In the genomic region with DNA sequence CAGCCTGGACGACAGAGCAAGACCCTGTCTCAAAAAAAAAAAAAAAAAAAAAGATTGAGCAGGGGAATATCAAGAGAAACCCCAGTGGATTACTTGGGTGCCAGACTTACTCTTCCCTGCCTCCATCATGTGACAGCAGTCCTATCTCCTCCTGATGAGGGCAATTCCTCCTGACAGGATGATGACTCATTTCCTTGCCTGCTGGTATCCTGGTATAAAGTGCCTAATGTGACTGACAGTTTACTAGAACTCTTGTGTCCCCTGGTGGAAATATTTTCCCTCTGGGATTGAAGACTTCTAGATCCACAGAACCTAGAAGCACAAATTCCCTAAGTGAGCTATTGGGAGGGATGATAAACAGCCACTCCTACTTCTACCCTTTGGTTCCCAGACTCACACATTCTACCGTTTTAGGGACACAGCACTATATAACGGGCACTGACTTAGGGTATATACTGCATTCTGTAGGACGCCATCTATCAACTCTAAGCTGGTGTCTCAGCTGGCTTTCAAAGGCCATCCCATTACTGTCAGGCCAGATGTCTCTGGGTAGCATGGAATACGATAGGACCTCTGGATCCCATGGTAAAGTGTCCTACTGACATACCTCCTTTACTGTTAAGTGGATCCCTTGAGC, we compare ENCODE assay signal across 1 cellular context.
TF ChIP-seq lines count a peak whose summit lies in the region.

No MANE protein-coding gene starts in this region.

TF ChIP-seq in K562, 482 proteins besides CTCF, POLR2A, EP300 and RAD21 (continued from another document and continues in another):
- no peak for TF ChIP-seq ZNF668 (CRISPR knock-in tag; IDR thresholded peaks at IDR 0.05)
- TF ChIP-seq ZNF584 (CRISPR knock-in tag; IDR thresholded peaks at IDR 0.05; ENCODE audit: low read depth) = no peak; the same call in 1 of the 2 replicates
- TF ChIP-seq, protein P1, sequence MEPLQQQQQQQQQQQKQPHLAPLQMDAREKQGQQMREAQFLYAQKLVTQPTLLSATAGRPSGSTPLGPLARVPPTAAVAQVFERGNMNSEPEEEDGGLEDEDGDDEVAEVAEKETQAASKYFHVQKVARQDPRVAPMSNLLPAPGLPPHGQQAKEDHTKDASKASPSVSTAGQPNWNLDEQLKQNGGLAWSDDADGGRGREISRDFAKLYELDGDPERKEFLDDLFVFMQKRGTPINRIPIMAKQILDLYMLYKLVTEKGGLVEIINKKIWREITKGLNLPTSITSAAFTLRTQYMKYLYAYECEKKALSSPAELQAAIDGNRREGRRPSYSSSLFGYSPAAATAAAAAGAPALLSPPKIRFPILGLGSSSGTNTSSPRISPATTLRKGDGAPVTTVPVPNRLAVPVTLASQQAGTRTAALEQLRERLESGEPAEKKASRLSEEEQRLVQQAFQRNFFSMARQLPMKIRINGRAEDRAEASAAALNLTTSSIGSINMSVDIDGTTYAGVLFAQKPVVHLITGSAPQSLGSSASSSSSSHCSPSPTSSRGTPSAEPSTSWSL (CRISPR knock-in tag; IDR thresholded peaks at IDR 0.05; ENCODE audit: borderline replicate concordance) = no peak
- no peak for TF ChIP-seq CBX2 (IDR thresholded peaks at IDR 0.05; ENCODE audit: insufficient read depth, low read length, poor library complexity, severe bottlenecking)
- 0 out of 2 replicates have a peak, but pooled peaks have one; percentile 39 for TF ChIP-seq GABPA (tag; conservative IDR thresholded peaks at IDR 0.05; ENCODE audit: low read depth)
- TF ChIP-seq CBX5 (IDR thresholded peaks at IDR 0.05; ENCODE audit: borderline replicate concordance, low read depth) = no peak
- TF ChIP-seq, protein P2, sequence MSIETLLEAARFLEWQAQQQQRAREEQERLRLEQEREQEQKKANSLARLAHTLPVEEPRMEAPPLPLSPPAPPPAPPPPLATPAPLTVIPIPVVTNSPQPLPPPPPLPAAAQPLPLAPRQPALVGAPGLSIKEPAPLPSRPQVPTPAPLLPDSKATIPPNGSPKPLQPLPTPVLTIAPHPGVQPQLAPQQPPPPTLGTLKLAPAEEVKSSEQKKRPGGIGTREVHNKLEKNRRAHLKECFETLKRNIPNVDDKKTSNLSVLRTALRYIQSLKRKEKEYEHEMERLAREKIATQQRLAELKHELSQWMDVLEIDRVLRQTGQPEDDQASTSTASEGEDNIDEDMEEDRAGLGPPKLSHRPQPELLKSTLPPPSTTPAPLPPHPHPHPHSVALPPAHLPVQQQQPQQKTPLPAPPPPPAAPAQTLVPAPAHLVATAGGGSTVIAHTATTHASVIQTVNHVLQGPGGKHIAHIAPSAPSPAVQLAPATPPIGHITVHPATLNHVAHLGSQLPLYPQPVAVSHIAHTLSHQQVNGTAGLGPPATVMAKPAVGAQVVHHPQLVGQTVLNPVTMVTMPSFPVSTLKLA (conservative IDR thresholded peaks at IDR 0.05) = peak; percentile 24 to 45; a peak in 2 of 4 replicates
- peak; percentile 49; the same call in 1 of the 2 replicates for TF ChIP-seq ZNF197 (CRISPR knock-in tag; IDR thresholded peaks at IDR 0.05; ENCODE audit: low read depth)
- no peak for TF ChIP-seq KLF6 (CRISPR knock-in tag; IDR thresholded peaks at IDR 0.05; ENCODE audit: borderline replicate concordance)
- TF ChIP-seq PURB (CRISPR knock-in tag; IDR thresholded peaks at IDR 0.05; ENCODE audit: low read depth) = no peak
- no peak for TF ChIP-seq NCOA6 (IDR thresholded peaks at IDR 0.05)
- no peak for TF ChIP-seq ZZZ3 (IDR thresholded peaks at IDR 0.05)
- TF ChIP-seq NR3C1 (CRISPR knock-in tag; IDR thresholded peaks at IDR 0.05) = no peak
- no peak for TF ChIP-seq U2AF1 (optimal IDR thresholded peaks at IDR 0.05; ENCODE audit: low read depth, low read length)
- TF ChIP-seq NFATC3 (IDR thresholded peaks at IDR 0.05) = 0 out of 2 replicates have a peak, but pooled peaks have one; percentile 64
- TF ChIP-seq ZNF583 (CRISPR knock-in tag; IDR thresholded peaks at IDR 0.05) = no peak
- TF ChIP-seq RFX7 (CRISPR knock-in tag; IDR thresholded peaks at IDR 0.05) = no peak
- TF ChIP-seq, protein P3, sequence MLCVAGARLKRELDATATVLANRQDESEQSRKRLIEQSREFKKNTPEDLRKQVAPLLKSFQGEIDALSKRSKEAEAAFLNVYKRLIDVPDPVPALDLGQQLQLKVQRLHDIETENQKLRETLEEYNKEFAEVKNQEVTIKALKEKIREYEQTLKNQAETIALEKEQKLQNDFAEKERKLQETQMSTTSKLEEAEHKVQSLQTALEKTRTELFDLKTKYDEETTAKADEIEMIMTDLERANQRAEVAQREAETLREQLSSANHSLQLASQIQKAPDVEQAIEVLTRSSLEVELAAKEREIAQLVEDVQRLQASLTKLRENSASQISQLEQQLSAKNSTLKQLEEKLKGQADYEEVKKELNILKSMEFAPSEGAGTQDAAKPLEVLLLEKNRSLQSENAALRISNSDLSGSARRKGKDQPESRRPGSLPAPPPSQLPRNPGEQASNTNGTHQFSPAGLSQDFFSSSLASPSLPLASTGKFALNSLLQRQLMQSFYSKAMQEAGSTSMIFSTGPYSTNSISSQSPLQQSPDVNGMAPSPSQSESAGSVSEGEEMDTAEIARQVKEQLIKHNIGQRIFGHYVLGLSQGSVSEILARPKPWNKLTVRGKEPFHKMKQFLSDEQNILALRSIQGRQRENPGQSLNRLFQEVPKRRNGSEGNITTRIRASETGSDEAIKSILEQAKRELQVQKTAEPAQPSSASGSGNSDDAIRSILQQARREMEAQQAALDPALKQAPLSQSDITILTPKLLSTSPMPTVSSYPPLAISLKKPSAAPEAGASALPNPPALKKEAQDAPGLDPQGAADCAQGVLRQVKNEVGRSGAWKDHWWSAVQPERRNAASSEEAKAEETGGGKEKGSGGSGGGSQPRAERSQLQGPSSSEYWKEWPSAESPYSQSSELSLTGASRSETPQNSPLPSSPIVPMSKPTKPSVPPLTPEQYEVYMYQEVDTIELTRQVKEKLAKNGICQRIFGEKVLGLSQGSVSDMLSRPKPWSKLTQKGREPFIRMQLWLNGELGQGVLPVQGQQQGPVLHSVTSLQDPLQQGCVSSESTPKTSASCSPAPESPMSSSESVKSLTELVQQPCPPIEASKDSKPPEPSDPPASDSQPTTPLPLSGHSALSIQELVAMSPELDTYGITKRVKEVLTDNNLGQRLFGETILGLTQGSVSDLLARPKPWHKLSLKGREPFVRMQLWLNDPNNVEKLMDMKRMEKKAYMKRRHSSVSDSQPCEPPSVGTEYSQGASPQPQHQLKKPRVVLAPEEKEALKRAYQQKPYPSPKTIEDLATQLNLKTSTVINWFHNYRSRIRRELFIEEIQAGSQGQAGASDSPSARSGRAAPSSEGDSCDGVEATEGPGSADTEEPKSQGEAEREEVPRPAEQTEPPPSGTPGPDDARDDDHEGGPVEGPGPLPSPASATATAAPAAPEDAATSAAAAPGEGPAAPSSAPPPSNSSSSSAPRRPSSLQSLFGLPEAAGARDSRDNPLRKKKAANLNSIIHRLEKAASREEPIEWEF (CRISPR knock-in tag; IDR thresholded peaks at IDR 0.05) = no peak
- TF ChIP-seq SMARCA5 (IDR thresholded peaks at IDR 0.05) = no peak
- TF ChIP-seq SETDB1 (IDR thresholded peaks at IDR 0.05; ENCODE audit: low read length) = no peak
- TF ChIP-seq, protein P4, sequence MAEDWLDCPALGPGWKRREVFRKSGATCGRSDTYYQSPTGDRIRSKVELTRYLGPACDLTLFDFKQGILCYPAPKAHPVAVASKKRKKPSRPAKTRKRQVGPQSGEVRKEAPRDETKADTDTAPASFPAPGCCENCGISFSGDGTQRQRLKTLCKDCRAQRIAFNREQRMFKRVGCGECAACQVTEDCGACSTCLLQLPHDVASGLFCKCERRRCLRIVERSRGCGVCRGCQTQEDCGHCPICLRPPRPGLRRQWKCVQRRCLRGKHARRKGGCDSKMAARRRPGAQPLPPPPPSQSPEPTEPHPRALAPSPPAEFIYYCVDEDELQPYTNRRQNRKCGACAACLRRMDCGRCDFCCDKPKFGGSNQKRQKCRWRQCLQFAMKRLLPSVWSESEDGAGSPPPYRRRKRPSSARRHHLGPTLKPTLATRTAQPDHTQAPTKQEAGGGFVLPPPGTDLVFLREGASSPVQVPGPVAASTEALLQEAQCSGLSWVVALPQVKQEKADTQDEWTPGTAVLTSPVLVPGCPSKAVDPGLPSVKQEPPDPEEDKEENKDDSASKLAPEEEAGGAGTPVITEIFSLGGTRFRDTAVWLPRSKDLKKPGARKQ (CRISPR knock-in tag; IDR thresholded peaks at IDR 0.05) = no peak
- no peak for TF ChIP-seq SIX5 (IDR thresholded peaks at IDR 0.05; ENCODE audit: borderline replicate concordance in 1 of 2, insufficient read depth in 1 of 2, low read depth in 1 of 2, low read length in 2 of 2)
- TF ChIP-seq ZFX (CRISPR knock-in tag; IDR thresholded peaks at IDR 0.05) = no peak
- peak; percentile 61 for TF ChIP-seq L3MBTL2 (IDR thresholded peaks at IDR 0.05)
- peak; percentile 74; the same call in 1 of the 2 replicates for TF ChIP-seq CTBP1 (IDR thresholded peaks at IDR 0.05; ENCODE audit: borderline replicate concordance)
- peak; percentile 35 for TF ChIP-seq NFRKB (IDR thresholded peaks at IDR 0.05; ENCODE audit: low read depth)
- TF ChIP-seq POLR3A (IDR thresholded peaks at IDR 0.05; ENCODE audit: borderline replicate concordance, extremely low read depth, insufficient read depth, insufficient read length) = no peak
- no peak for TF ChIP-seq HMGXB4 (CRISPR knock-in tag; IDR thresholded peaks at IDR 0.05)
- peak; percentile 98 for TF ChIP-seq JUN (IDR thresholded peaks at IDR 0.05; ENCODE audit: borderline replicate concordance, low read depth, low read length)
- no peak for TF ChIP-seq JUN (CRISPR knock-in tag; IDR thresholded peaks at IDR 0.05; ENCODE audit: borderline replicate concordance)
- TF ChIP-seq CBFA2T2 (conservative IDR thresholded peaks at IDR 0.05) = peak; percentile 42; the same call in 1 of the 2 replicates
- TF ChIP-seq, protein P5, sequence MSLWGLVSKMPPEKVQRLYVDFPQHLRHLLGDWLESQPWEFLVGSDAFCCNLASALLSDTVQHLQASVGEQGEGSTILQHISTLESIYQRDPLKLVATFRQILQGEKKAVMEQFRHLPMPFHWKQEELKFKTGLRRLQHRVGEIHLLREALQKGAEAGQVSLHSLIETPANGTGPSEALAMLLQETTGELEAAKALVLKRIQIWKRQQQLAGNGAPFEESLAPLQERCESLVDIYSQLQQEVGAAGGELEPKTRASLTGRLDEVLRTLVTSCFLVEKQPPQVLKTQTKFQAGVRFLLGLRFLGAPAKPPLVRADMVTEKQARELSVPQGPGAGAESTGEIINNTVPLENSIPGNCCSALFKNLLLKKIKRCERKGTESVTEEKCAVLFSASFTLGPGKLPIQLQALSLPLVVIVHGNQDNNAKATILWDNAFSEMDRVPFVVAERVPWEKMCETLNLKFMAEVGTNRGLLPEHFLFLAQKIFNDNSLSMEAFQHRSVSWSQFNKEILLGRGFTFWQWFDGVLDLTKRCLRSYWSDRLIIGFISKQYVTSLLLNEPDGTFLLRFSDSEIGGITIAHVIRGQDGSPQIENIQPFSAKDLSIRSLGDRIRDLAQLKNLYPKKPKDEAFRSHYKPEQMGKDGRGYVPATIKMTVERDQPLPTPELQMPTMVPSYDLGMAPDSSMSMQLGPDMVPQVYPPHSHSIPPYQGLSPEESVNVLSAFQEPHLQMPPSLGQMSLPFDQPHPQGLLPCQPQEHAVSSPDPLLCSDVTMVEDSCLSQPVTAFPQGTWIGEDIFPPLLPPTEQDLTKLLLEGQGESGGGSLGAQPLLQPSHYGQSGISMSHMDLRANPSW (CRISPR knock-in tag; IDR thresholded peaks at IDR 0.05) = no peak
- no peak for TF ChIP-seq SRSF1 (IDR thresholded peaks at IDR 0.05; ENCODE audit: low read depth, low read length)
- no peak for TF ChIP-seq ZNF184 (CRISPR knock-in tag; IDR thresholded peaks at IDR 0.05)
- peak; percentile 12; the same call in 1 of the 2 replicates for TF ChIP-seq ZNF311 (CRISPR knock-in tag; IDR thresholded peaks at IDR 0.05)
- TF ChIP-seq SMAD1 (IDR thresholded peaks at IDR 0.05; ENCODE audit: low read depth, low read length, partially characterized antibody) = no peak
- no peak for TF ChIP-seq ZBTB33 (CRISPR knock-in tag; IDR thresholded peaks at IDR 0.05)
- peak; percentile 50; the same call in 1 of the 2 replicates for TF ChIP-seq EP400 (IDR thresholded peaks at IDR 0.05)
- TF ChIP-seq ETV1 (tag; conservative IDR thresholded peaks at IDR 0.05; ENCODE audit: low read depth) = peak; percentile 91
- TF ChIP-seq ARID1B (IDR thresholded peaks at IDR 0.05) = peak; percentile 82
- TF ChIP-seq, protein P6, sequence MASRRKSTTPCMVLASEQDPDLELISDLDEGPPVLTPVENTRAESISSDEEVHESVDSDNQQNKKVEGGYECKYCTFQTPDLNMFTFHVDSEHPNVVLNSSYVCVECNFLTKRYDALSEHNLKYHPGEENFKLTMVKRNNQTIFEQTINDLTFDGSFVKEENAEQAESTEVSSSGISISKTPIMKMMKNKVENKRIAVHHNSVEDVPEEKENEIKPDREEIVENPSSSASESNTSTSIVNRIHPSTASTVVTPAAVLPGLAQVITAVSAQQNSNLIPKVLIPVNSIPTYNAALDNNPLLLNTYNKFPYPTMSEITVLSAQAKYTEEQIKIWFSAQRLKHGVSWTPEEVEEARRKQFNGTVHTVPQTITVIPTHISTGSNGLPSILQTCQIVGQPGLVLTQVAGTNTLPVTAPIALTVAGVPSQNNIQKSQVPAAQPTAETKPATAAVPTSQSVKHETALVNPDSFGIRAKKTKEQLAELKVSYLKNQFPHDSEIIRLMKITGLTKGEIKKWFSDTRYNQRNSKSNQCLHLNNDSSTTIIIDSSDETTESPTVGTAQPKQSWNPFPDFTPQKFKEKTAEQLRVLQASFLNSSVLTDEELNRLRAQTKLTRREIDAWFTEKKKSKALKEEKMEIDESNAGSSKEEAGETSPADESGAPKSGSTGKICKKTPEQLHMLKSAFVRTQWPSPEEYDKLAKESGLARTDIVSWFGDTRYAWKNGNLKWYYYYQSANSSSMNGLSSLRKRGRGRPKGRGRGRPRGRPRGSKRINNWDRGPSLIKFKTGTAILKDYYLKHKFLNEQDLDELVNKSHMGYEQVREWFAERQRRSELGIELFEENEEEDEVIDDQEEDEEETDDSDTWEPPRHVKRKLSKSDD (conservative IDR thresholded peaks at IDR 0.05; ENCODE audit: low read length) = no peak
